Comparison of ENCODE assay signal across 16 cellular contexts in the genomic region with DNA sequence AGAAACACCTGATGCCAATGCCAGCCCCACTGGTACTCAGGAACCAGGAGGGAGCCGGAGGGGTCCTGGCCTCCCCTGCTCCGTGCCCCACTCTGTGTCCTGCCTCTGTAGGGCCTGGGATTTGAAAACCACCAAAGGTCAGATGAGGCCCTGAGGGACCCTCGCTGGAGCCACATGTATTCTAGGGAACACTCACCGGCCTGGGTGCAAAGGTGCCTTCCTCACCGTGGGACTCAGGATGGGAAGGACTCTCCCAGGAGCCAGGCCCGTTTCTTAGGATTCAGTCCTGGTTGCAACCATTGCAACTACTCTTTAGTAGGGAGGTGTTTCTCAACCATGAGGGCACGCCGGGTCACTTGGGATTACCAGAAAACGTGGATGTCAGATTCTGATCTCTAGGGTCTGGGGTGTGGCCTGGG.
A peak's percentile ranks its signal among the peaks of the same experiment; 100 is the strongest.
DNase-seq lines count a peak whose midpoint lies in the region; ATAC-seq and TF ChIP-seq lines count a peak whose summit lies in the region.
"Had no signal": no experiment of that assay in that cellular context is flagged by ENCODE, and none has a peak within 500 bp of the region (broad histone marks: within the 10 kb centered on the region; RNA-seq: fewer than 3 reads in every experiment).

No MANE protein-coding gene starts in this region.

- H3K36me3 Mint-ChIP-seq in activated T-helper 17 cell treated with anti-CD3 and anti-CD28 coated beads, Interleukin-2, amount 50 U/mL, for 72 hours (ENCODE audit: low read depth), result peaks cover 16% of the 10 kb centered on the region
- H3K36me3 Mint-ChIP-seq in stimulated activated effector memory CD8-positive, alpha-beta T cell treated with anti-CD3 and anti-CD28 coated beads, Interleukin-12 subunit alpha, Interleukin-12 subunit beta, amount 100 ng/mL, for 72 hours, result peaks cover 26% of the 10 kb centered on the region

- H3K4me3 ChIP-seq in lower lobe of right lung, result no peak overlapping the region
- H3K4me3 ChIP-seq: PC-9 had no signal

- TF ChIP-seq CTCF in GM13976 (IDR thresholded peaks at IDR 0.05; ENCODE audit: borderline replicate concordance, control extremely low read depth, extremely low read depth, insufficient read depth, missing control alignments), result no peak
- no peak for TF ChIP-seq CTCF in lower lobe of right lung (IDR thresholded peaks at IDR 0.05)

- intact Hi-C loops in lower lobe of right lung (cut with DNase I), result no loop called here

- no peak overlapping the region for H3K4me3 Mint-ChIP-seq in activated T-helper 17 cell treated with anti-CD3 and anti-CD28 coated beads, Interleukin-2, amount 50 U/mL, for 72 hours
- H3K4me3 Mint-ChIP-seq in stimulated activated effector memory CD8-positive, alpha-beta T cell treated with anti-CD3 and anti-CD28 coated beads, Interleukin-12 subunit alpha, Interleukin-12 subunit beta, amount 100 ng/mL, for 72 hours, result no peak overlapping the region
- H3K4me3 Mint-ChIP-seq: activated CD8-positive, alpha-beta memory T cell treated with anti-CD3 and anti-CD28 coated beads, Interleukin-2, amount 10 ng/mL, durations not matched to agents 7 days and 5 days had no signal

- peak overlapping the region; percentile 75 for H3K27ac ChIP-seq in lower lobe of right lung
- H3K27ac ChIP-seq: PC-9 had no signal

- H3K27ac Mint-ChIP-seq in activated T-helper 17 cell treated with anti-CD3 and anti-CD28 coated beads, Interleukin-2, amount 50 U/mL, for 72 hours, result peak overlapping the region; percentile 43
- peak overlapping the region; percentile 81 for H3K27ac Mint-ChIP-seq in stimulated activated effector memory CD8-positive, alpha-beta T cell treated with anti-CD3 and anti-CD28 coated beads, Interleukin-12 subunit alpha, Interleukin-12 subunit beta, amount 100 ng/mL, for 72 hours
- H3K27ac Mint-ChIP-seq: activated CD8-positive, alpha-beta memory T cell treated with anti-CD3 and anti-CD28 coated beads, Interleukin-2, amount 10 ng/mL, durations not matched to agents 7 days and 5 days had no signal

- no peaks in the 10 kb centered on the region for H3K9me3 Mint-ChIP-seq in activated T-helper 17 cell treated with anti-CD3 and anti-CD28 coated beads, Interleukin-2, amount 50 U/mL, for 72 hours
- no peaks in the 10 kb centered on the region for H3K9me3 Mint-ChIP-seq in stimulated activated effector memory CD8-positive, alpha-beta T cell treated with anti-CD3 and anti-CD28 coated beads, Interleukin-12 subunit alpha, Interleukin-12 subunit beta, amount 100 ng/mL, for 72 hours

- in situ Hi-C loops in GM13976 (cut with MboI; ENCODE audit: low sequenced_read_pairs, unreplicated experiment), result loop anchor here (25.0 kb wide), 1 partner anchor 298 kb away; the partner anchor contains the start of genes ABCC11 and LONP2

- H3K4me1 Mint-ChIP-seq in activated T-helper 17 cell treated with anti-CD3 and anti-CD28 coated beads, Interleukin-2, amount 50 U/mL, for 72 hours, result peaks cover 9% of the 10 kb centered on the region
- H3K4me1 Mint-ChIP-seq in stimulated activated effector memory CD8-positive, alpha-beta T cell treated with anti-CD3 and anti-CD28 coated beads, Interleukin-12 subunit alpha, Interleukin-12 subunit beta, amount 100 ng/mL, for 72 hours, result peaks cover 38% of the 10 kb centered on the region

- H3K4me1 ChIP-seq in lower lobe of right lung, result peaks cover 37% of the 10 kb centered on the region

- ATAC-seq in activated T-helper 17 cell treated with anti-CD3 and anti-CD28 coated beads, Interleukin-2, amount 50 U/mL, for 72 hours (replicated peaks), result no peak
- ATAC-seq in lower lobe of right lung (no peak), GM21737 (IDR thresholded peaks at IDR 0.05; ENCODE audit: unreplicated experiment) (no peak), HG03039 (IDR thresholded peaks at IDR 0.05; ENCODE audit: unreplicated experiment) (no peak)
- ATAC-seq in stimulated activated effector memory CD8-positive, alpha-beta T cell treated with anti-CD3 and anti-CD28 coated beads, Interleukin-12 subunit alpha, Interleukin-12 subunit beta, amount 100 ng/mL, for 72 hours, result no peak
- ATAC-seq: activated CD8-positive, alpha-beta memory T cell treated with anti-CD3 and anti-CD28 coated beads, Interleukin-2, amount 10 ng/mL, durations not matched to agents 7 days and 5 days had no signal

- peak; percentile 22 for DNase-seq in GM13976 (ENCODE audit: low spot score)
- DNase-seq in lower lobe of right lung, result no peak
- no peak for DNase-seq in stimulated activated effector memory CD8-positive, alpha-beta T cell treated with anti-CD3 and anti-CD28 coated beads, Interleukin-12 subunit alpha, Interleukin-12 subunit beta, amount 100 ng/mL, for 72 hours (ENCODE audit: low spot score in 2 of 2)
- DNase-seq in NCI-H2196 (lab: John Stamatoyannopoulos, UW; ENCODE audit: unreplicated experiment), result no peak
- DNase-seq in activated CD8-positive, alpha-beta memory T cell treated with anti-CD3 and anti-CD28 coated beads, Interleukin-2, amount 50 U/mL, for 4 hours, result no peak
- DNase-seq: activated CD8-positive, alpha-beta memory T cell treated with anti-CD3 and anti-CD28 coated beads, Interleukin-2, amount 10 ng/mL, durations not matched to agents 7 days and 5 days; activated naive CD4-positive, alpha-beta T cell treated with anti-CD3 and anti-CD28 coated beads, Interleukin-2, amount 50 U/mL, for 16 hours; cerebellar nuclear complex; DMS153; NCI-H2081; NCI-H526 treated with DMSO at 0.1 percent for 48 hours; PC-9; stimulated activated CD8-positive, alpha-beta memory T cell treated with anti-CD3 and anti-CD28 coated beads, Interleukin-4, amount 100 ng/mL, for 48 hours had no signal

- no peaks in the 10 kb centered on the region for H3K9me3 ChIP-seq in lower lobe of right lung

- H3K27me3 Mint-ChIP-seq in activated T-helper 17 cell treated with anti-CD3 and anti-CD28 coated beads, Interleukin-2, amount 50 U/mL, for 72 hours, result no peaks in the 10 kb centered on the region
- H3K27me3 Mint-ChIP-seq: activated CD8-positive, alpha-beta memory T cell treated with anti-CD3 and anti-CD28 coated beads, Interleukin-2, amount 10 ng/mL, durations not matched to agents 7 days and 5 days had no signal

- no peaks in the 10 kb centered on the region for H3K27me3 ChIP-seq in lower lobe of right lung (ENCODE audit: low read depth)

- H3K36me3 ChIP-seq in lower lobe of right lung, result peaks cover 16% of the 10 kb centered on the region
